1 cellular context compared by ENCODE assay signal in genomic region chr10:28985137-28985885, GRCh38.
TF ChIP-seq lines count a peak whose summit lies in the region.

No MANE protein-coding gene starts in this region.

TF ChIP-seq in GM23338, 12 proteins besides CTCF, POLR2A, EP300 and RAD21 (continued from another document):
- TF ChIP-seq ZNF462 (CRISPR knock-in tag; IDR thresholded peaks at IDR 0.05) (no peak), ETS1 (IDR thresholded peaks at IDR 0.05) (no peak), POLR2AphosphoS5 (IDR thresholded peaks at IDR 0.05; ENCODE audit: low read depth) (no peak), ZNF331 (CRISPR knock-in tag; IDR thresholded peaks at IDR 0.05; ENCODE audit: low read depth) (no peak), ZNF114 (CRISPR knock-in tag; IDR thresholded peaks at IDR 0.05) (no peak)
